In genomic region chr17:7887038-7887481, GRCh38 we compare ENCODE assay signal across 8 cellular contexts. TPM values are rescaled to one million over a fixed set of nuclear protein-coding genes. Genes with fewer than 3 reads are reported as not detected.
DNase-seq lines count a peak whose midpoint lies in the region; TF ChIP-seq lines count a peak whose summit lies in the region.

No MANE protein-coding gene starts in this region.

- no peaks in the 10 kb centered on the region for H3K27me3 ChIP-seq in OCI-LY1 (ENCODE audit: insufficient read depth, low read length)
- no peaks in the 10 kb centered on the region for H3K27me3 ChIP-seq in sigmoid colon

- no peaks in the 10 kb centered on the region for H3K9me2 ChIP-seq in OCI-LY1 (ENCODE audit: low read depth, low read length)

- intact Hi-C loops in sigmoid colon (cut with DNase I): loop anchor here (2.0 kb wide), 1 partner anchor 28 kb away; no protein-coding TSS in a partner anchor

- WGBS in sigmoid colon, 2 donors: 1 to 3% methylated on average over 8 of the region's 8 CpGs

- no peak for TF ChIP-seq POLR2A in sigmoid colon (IDR thresholded peaks at IDR 0.05)

- H3K27me3 Mint-ChIP-seq in activated naive CD4-positive, alpha-beta T cell treated with anti-CD3 and anti-CD28 coated beads, Interleukin-2, amount 10 ng/mL, durations not matched to agents 7 days and 5 days: no peaks in the 10 kb centered on the region

- no peaks in the 10 kb centered on the region for H3K9me3 Mint-ChIP-seq in activated naive CD4-positive, alpha-beta T cell treated with anti-CD3 and anti-CD28 coated beads, Interleukin-2, amount 10 ng/mL, durations not matched to agents 7 days and 5 days

- TF ChIP-seq EP300 in sigmoid colon (IDR thresholded peaks at IDR 0.05): no peak

- peak overlapping the region; percentile 92 for H3K4me2 ChIP-seq in OCI-LY1 (ENCODE audit: low read length)

- H2AFZ ChIP-seq in OCI-LY1 (ENCODE audit: low read length): no peak overlapping the region

- H3K36me3 Mint-ChIP-seq in activated naive CD4-positive, alpha-beta T cell treated with anti-CD3 and anti-CD28 coated beads, Interleukin-2, amount 10 ng/mL, durations not matched to agents 7 days and 5 days: peaks cover 29% of the 10 kb centered on the region

- CTCF ChIA-PET in activated naive CD4-positive, alpha-beta T cell treated with anti-CD3 and anti-CD28 coated beads, Interleukin-2, amount 10 ng/mL, durations not matched to agents 7 days and 5 days (lab: Charles Lee): no interaction called here

- H3K4me1 ChIP-seq in ES-I3 (ENCODE audit: insufficient read depth, low read length) (peaks cover 26% of the 10 kb centered on the region), OCI-LY1 (ENCODE audit: insufficient read depth, low read length, severe bottlenecking) (peaks cover 42% of the 10 kb centered on the region), sigmoid colon (peaks cover 0 to 75% (median 60%) of the 10 kb centered on the region in 4 donors)

- H3K4me3 ChIP-seq in OCI-LY1 (ENCODE audit: low read depth, low read length, poor library complexity, severe bottlenecking): peak overlapping the region; percentile 98
- peak overlapping the region; percentile 75 for H3K4me3 ChIP-seq in fibroblast of mammary gland (ENCODE audit: control insufficient read depth, low read depth, low read length)
- peak overlapping the region; percentile 68 to 94 (median 89) for H3K4me3 ChIP-seq in sigmoid colon

- no peak overlapping the region for H3K27ac Mint-ChIP-seq in activated naive CD4-positive, alpha-beta T cell treated with anti-CD3 and anti-CD28 coated beads, Interleukin-2, amount 10 ng/mL, durations not matched to agents 7 days and 5 days

- peaks cover 21% of the 10 kb centered on the region for H3K79me2 ChIP-seq in OCI-LY1 (ENCODE audit: insufficient read depth, low read length)

- TF ChIP-seq CTCF in OCI-LY1 (IDR thresholded peaks at IDR 0.05; ENCODE audit: low read length) (no peak; the same call in 1 of the 2 replicates), fibroblast of mammary gland (conservative IDR thresholded peaks at IDR 0.05; ENCODE audit: control insufficient read depth, insufficient read depth, low read depth, low read length) (no peak), sigmoid colon (IDR thresholded peaks at IDR 0.05) (no peak)

- H3K4me1 Mint-ChIP-seq in activated naive CD4-positive, alpha-beta T cell treated with anti-CD3 and anti-CD28 coated beads, Interleukin-2, amount 10 ng/mL, durations not matched to agents 7 days and 5 days: peaks cover 15% of the 10 kb centered on the region

- no peaks in the 10 kb centered on the region for H3K36me3 ChIP-seq in ES-I3 (ENCODE audit: insufficient read depth, low read length)
- peaks cover 32% of the 10 kb centered on the region; the same call in 1 of the 2 replicates for H3K36me3 ChIP-seq in OCI-LY1 (ENCODE audit: insufficient read depth, low read length)
- peaks cover 0 to 18% (median 13%) of the 10 kb centered on the region in 4 donors for H3K36me3 ChIP-seq in sigmoid colon

- H4K20me1 ChIP-seq in OCI-LY1 (ENCODE audit: insufficient read depth, low read length): no peaks in the 10 kb centered on the region

- H3K27ac ChIP-seq in OCI-LY1 (ENCODE audit: low read depth, low read length, poor library complexity, severe bottlenecking): peak overlapping the region; percentile 90
- peak overlapping the region; percentile 93 to 98 (median 95) for H3K27ac ChIP-seq in sigmoid colon

- H3K4me3 Mint-ChIP-seq in activated naive CD4-positive, alpha-beta T cell treated with anti-CD3 and anti-CD28 coated beads, Interleukin-2, amount 10 ng/mL, durations not matched to agents 7 days and 5 days: no peak overlapping the region

- no peaks in the 10 kb centered on the region for H3F3A ChIP-seq in OCI-LY1 (ENCODE audit: insufficient read depth, low read length)

- peak overlapping the region; percentile 44; the same call in 1 of the 2 replicates for H3K9ac ChIP-seq in ES-I3 (ENCODE audit: low read depth, low read length)
- H3K9ac ChIP-seq in OCI-LY1 (ENCODE audit: low read length): peak overlapping the region; percentile 98

- DNase-seq in fibroblast of mammary gland (ENCODE audit: low read depth): no peak
- DNase-seq in sigmoid colon: no peak
- no peak for DNase-seq in activated naive CD4-positive, alpha-beta T cell treated with anti-CD3 and anti-CD28 coated beads, Interleukin-2, amount 10 ng/mL, durations not matched to agents 7 days and 5 days
- DNase-seq in SKM-1 (lab: John Stamatoyannopoulos, UW; ENCODE audit: unreplicated experiment): no peak
- DNase-seq in UCSD-AML1 (lab: John Stamatoyannopoulos, UW; ENCODE audit: unreplicated experiment): no peak
- no peak for DNase-seq in activated gamma-delta T cell (lab: John Stamatoyannopoulos, UW)

- H3K9me3 ChIP-seq in ES-I3 (ENCODE audit: control insufficient read depth, insufficient read depth, low read length): no peaks in the 10 kb centered on the region
- H3K9me3 ChIP-seq in OCI-LY1 (ENCODE audit: low read length): no peaks in the 10 kb centered on the region
- no peaks in the 10 kb centered on the region for H3K9me3 ChIP-seq in sigmoid colon

RNA-seq across cellular contexts. Expression of gene CHD3, which starts 1.5 kb away (rescaled TPM):
- 100 to 1,000 TPM in 3 of 4 donors, 10 to 100 TPM in 1; 97.2 to 147 (median 117) TPM for total RNA-seq in sigmoid colon
- 10 to 100 TPM; 33.8 to 88.9 (median 47.4) TPM for polyA plus RNA-seq in sigmoid colon

RNA-seq across cellular contexts. Expression of gene RNF227, which starts 29.0 kb away (rescaled TPM):
- total RNA-seq in sigmoid colon: 1 to 10 TPM; 3.2 to 4.5 (median 4.2) TPM
- polyA plus RNA-seq in sigmoid colon: 1 to 10 TPM in 2 of 3 donors, under 1 TPM in 1; 0.69 to 3.6 (median 1.8) TPM

RNA-seq across cellular contexts. Expression of gene CYB5D1, which starts 29.3 kb away (rescaled TPM):
- 10 to 100 TPM in 2 of 4 donors, 1 to 10 TPM in 2; 7.1 to 14.4 (median 10.7) TPM for total RNA-seq in sigmoid colon
- polyA plus RNA-seq in sigmoid colon: 1 to 10 TPM; 4.2 to 8.6 (median 4.6) TPM

RNA-seq across cellular contexts. Expression of gene NAA38, which starts 29.7 kb away (rescaled TPM):
- 100 to 1,000 TPM in 3 of 4 donors, 10 to 100 TPM in 1; 92.4 to 206 (median 106) TPM for total RNA-seq in sigmoid colon
- 100 to 1,000 TPM in 2 of 3 donors, 10 to 100 TPM in 1; 99.4 to 148 (median 138) TPM for polyA plus RNA-seq in sigmoid colon

RNA-seq across cellular contexts. Expression of gene TMEM88, which starts 32.2 kb away (rescaled TPM):
- total RNA-seq in sigmoid colon: 10 to 100 TPM in 3 of 4 donors, 1 to 10 TPM in 1; 6.8 to 19.9 (median 10.5) TPM
- polyA plus RNA-seq in sigmoid colon: 10 to 100 TPM in 1 of 3 donors, 1 to 10 TPM in 2; 2.4 to 11.4 (median 9.0) TPM
